ENCODE assay signal across 15 cellular contexts in genomic region chr6:64281167-64281566, GRCh38.
"Had no signal": no experiment of that assay in that cellular context is flagged by ENCODE, and none has a peak within 500 bp of the region (broad histone marks: within the 10 kb centered on the region; RNA-seq: fewer than 3 reads in every experiment).

No MANE protein-coding gene starts in this region.

- H3K9me3 ChIP-seq: Peyer's patch, SJCRH30 had no signal

- FAIRE-seq: K562 had no signal

- H3K4me1 ChIP-seq: Peyer's patch, SJCRH30 had no signal

- H3K36me3 ChIP-seq: Peyer's patch, SJCRH30 had no signal

- H2AFZ ChIP-seq: PC-9 had no signal

- H3K9ac ChIP-seq: KMS-11 had no signal

- H3K4me2 ChIP-seq: KMS-11, PC-9 had no signal

- H3K27me3 ChIP-seq: Peyer's patch, SJCRH30 had no signal

- DNase-seq: NCI-H1092 treated with DMSO at 0.1 percent for 48 hours, NCI-H187, NCI-H2029, NCI-H2081 treated with DMSO at 0.1 percent for 48 hours, NCI-H226, NCI-H510A, NCI-H524 treated with DMSO at 0.1 percent for 48 hours, PC-9, SHP77 treated with DMSO at 0.1 percent for 48 hours, T-cell had no signal

- ATAC-seq: K562, Right ventricle myocardium inferior, T-cell had no signal

- H3K4me3 ChIP-seq: K562, PC-9, Peyer's patch, SJCRH30 had no signal

- H3K27ac ChIP-seq: KMS-11, PC-9, Peyer's patch, SJCRH30 had no signal
